Comparison of ENCODE assay signal across 1 cellular context in the genomic region with DNA sequence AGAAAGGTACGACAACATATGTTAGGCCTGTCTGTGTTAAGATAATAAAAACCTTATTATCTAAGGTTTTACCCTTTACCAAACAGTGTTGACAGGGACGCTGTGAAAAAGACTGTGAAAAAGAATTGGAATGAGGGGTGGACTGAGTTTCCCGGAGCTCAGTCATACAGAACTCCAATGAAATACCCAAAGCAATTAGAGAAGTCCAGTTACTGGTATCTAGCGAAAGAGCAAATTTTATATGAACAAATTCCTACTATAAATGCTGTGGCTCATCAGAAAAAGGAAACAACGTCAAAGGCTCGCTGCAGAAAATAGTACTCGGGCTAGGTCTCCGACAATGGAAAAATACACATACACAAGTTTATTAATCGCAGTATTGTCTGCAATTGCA.
TF ChIP-seq lines count a peak whose summit lies in the region.

No MANE protein-coding gene starts in this region.

TF ChIP-seq in HepG2, 621 proteins besides CTCF, POLR2A, EP300 and RAD21 (continued from another document):
- TF ChIP-seq, protein P1, sequence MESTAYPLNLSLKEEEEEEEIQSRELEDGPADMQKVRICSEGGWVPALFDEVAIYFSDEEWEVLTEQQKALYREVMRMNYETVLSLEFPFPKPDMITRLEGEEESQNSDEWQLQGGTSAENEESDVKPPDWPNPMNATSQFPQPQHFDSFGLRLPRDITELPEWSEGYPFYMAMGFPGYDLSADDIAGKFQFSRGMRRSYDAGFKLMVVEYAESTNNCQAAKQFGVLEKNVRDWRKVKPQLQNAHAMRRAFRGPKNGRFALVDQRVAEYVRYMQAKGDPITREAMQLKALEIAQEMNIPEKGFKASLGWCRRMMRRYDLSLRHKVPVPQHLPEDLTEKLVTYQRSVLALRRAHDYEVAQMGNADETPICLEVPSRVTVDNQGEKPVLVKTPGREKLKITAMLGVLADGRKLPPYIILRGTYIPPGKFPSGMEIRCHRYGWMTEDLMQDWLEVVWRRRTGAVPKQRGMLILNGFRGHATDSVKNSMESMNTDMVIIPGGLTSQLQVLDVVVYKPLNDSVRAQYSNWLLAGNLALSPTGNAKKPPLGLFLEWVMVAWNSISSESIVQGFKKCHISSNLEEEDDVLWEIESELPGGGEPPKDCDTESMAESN (CRISPR knock-in tag; conservative IDR thresholded peaks at IDR 0.05), result 0 out of 2 replicates have a peak, but pooled peaks have one; percentile 36
- TF ChIP-seq ZNF501 (CRISPR knock-in tag; IDR thresholded peaks at IDR 0.05), result peak; percentile 8; the same call in 1 of the 2 replicates
- 0 out of 2 replicates have a peak, but pooled peaks have one; percentile 23 for TF ChIP-seq MED13 (CRISPR knock-in tag; IDR thresholded peaks at IDR 0.05)
TF ChIP-seq in HepG2: peak in this region for 25.
